In genomic region chrX:48555731-48556310, GRCh38 we compare ENCODE assay signal across 8 cellular contexts. TPM values are rescaled to one million over a fixed set of nuclear protein-coding genes. Genes with fewer than 3 reads are reported as not detected.
DNase-seq lines count a peak whose midpoint lies in the region; FAIRE-seq and TF ChIP-seq lines count a peak whose summit lies in the region.
"Not testable (repeated sequence)": the region's sequence is repeated elsewhere in the genome, so short reads cannot be mapped to it uniquely, and the experiment has no call there.

No MANE protein-coding gene starts in this region.

- H3K27me3 ChIP-seq in left ventricle myocardium inferior (ENCODE audit: low read depth); sigmoid colon: not testable (repeated sequence)

- not testable (repeated sequence) for H3K4me3 Mint-ChIP-seq in activated T-helper 1 cell treated with anti-CD3 and anti-CD28 coated beads, Interleukin-12 subunit alpha, Interleukin-12 subunit beta, Interleukin-2, Interleukin-4 antibody, amounts not matched to agents 30 ng/mL and 10 ng/mL and 1 ng/mL, durations not matched to agents 14 hours and 24 hours and 36 hours; endothelial cell (ENCODE audit: unreplicated experiment); nephron progenitor cell

- no CpG with 5 or more reads among the region's 9 CpGs for WGBS in mesodermal cell (ENCODE audit: insufficient coverage in 2 of 2), 2 experiments
- WGBS in sigmoid colon, 2 donors, result 91 to 98% methylated on average over 9 of the region's 9 CpGs

- TF ChIP-seq POLR2A in sigmoid colon (IDR thresholded peaks at IDR 0.05), result not testable (repeated sequence)

- not testable (repeated sequence) for H3K27me3 Mint-ChIP-seq in activated T-helper 1 cell treated with anti-CD3 and anti-CD28 coated beads, Interleukin-12 subunit alpha, Interleukin-12 subunit beta, Interleukin-2, Interleukin-4 antibody, amounts not matched to agents 30 ng/mL and 10 ng/mL and 1 ng/mL, durations not matched to agents 14 hours and 24 hours and 36 hours (ENCODE audit: insufficient read depth); endothelial cell (ENCODE audit: unreplicated experiment); nephron progenitor cell (ENCODE audit: low read depth, poor library complexity)

- intact Hi-C loops in activated T-helper 1 cell treated with anti-CD3 and anti-CD28 coated beads, Interleukin-12 subunit alpha, Interleukin-12 subunit beta, Interleukin-2, Interleukin-4 antibody, amounts not matched to agents 30 ng/mL and 10 ng/mL and 1 ng/mL, durations not matched to agents 14 hours and 24 hours and 36 hours (cut with micrococcal nuclease); left ventricle myocardium inferior (cut with micrococcal nuclease); sigmoid colon (cut with DNase I): not testable (repeated sequence)

- not testable (repeated sequence) for TF ChIP-seq CTCF in endothelial cell (IDR thresholded peaks at IDR 0.05; ENCODE audit: unreplicated experiment); left ventricle myocardium inferior (IDR thresholded peaks at IDR 0.05; ENCODE audit: borderline replicate concordance); nephron progenitor cell (IDR thresholded peaks at IDR 0.05); sigmoid colon (IDR thresholded peaks at IDR 0.05)

- not testable (repeated sequence) for H3K9me3 ChIP-seq in left ventricle myocardium inferior (replicated peaks); mesodermal cell (ENCODE audit: control insufficient read depth, low read length); sigmoid colon

- H3K27ac Mint-ChIP-seq in activated T-helper 1 cell treated with anti-CD3 and anti-CD28 coated beads, Interleukin-12 subunit alpha, Interleukin-12 subunit beta, Interleukin-2, Interleukin-4 antibody, amounts not matched to agents 30 ng/mL and 10 ng/mL and 1 ng/mL, durations not matched to agents 14 hours and 24 hours and 36 hours, result peak overlapping the region; percentile 61
- H3K27ac Mint-ChIP-seq in endothelial cell (ENCODE audit: unreplicated experiment) (peak overlapping the region; percentile 42), nephron progenitor cell (peak overlapping the region; percentile 81)

- not testable (repeated sequence) for H3K4me1 Mint-ChIP-seq in activated T-helper 1 cell treated with anti-CD3 and anti-CD28 coated beads, Interleukin-12 subunit alpha, Interleukin-12 subunit beta, Interleukin-2, Interleukin-4 antibody, amounts not matched to agents 30 ng/mL and 10 ng/mL and 1 ng/mL, durations not matched to agents 14 hours and 24 hours and 36 hours (ENCODE audit: low read depth); endothelial cell (ENCODE audit: unreplicated experiment); nephron progenitor cell

- H3K36me3 ChIP-seq in left ventricle myocardium inferior (peaks cover 20% of the 10 kb centered on the region), mesodermal cell (ENCODE audit: control insufficient read depth, insufficient read depth, low read length) (peaks cover 15% of the 10 kb centered on the region), sigmoid colon (peaks cover 0 to 30% (median 9%) of the 10 kb centered on the region in 4 donors)

- H3K4me1 ChIP-seq in left ventricle myocardium inferior, result peaks cover 11% of the 10 kb centered on the region
- H3K4me1 ChIP-seq in mesodermal cell (ENCODE audit: control insufficient read depth, insufficient read depth, low read length, poor library complexity, severe bottlenecking); sigmoid colon: not testable (repeated sequence)

- not testable (repeated sequence) for TF ChIP-seq EP300 in sigmoid colon (IDR thresholded peaks at IDR 0.05)

- not testable (repeated sequence) for DNase-seq in activated T-helper 1 cell treated with anti-CD3 and anti-CD28 coated beads, Interleukin-12 subunit alpha, Interleukin-12 subunit beta, Interleukin-2, Interleukin-4 antibody, amounts not matched to agents 30 ng/mL and 10 ng/mL and 1 ng/mL, durations not matched to agents 14 hours and 24 hours and 36 hours (ENCODE audit: low spot score); endothelial cell (ENCODE audit: low spot score); left ventricle myocardium inferior; nephron progenitor cell; urothelium cell line (ENCODE audit: low spot score)
- DNase-seq in amniotic epithelial cell (ENCODE audit: low read depth) (peak; percentile 60), sigmoid colon (peak; percentile 12)

- peaks cover 20% of the 10 kb centered on the region for H3K36me3 Mint-ChIP-seq in activated T-helper 1 cell treated with anti-CD3 and anti-CD28 coated beads, Interleukin-12 subunit alpha, Interleukin-12 subunit beta, Interleukin-2, Interleukin-4 antibody, amounts not matched to agents 30 ng/mL and 10 ng/mL and 1 ng/mL, durations not matched to agents 14 hours and 24 hours and 36 hours (ENCODE audit: low read depth)
- H3K36me3 Mint-ChIP-seq in endothelial cell (ENCODE audit: low read depth, unreplicated experiment), result not testable (repeated sequence)
- peaks cover 19% of the 10 kb centered on the region for H3K36me3 Mint-ChIP-seq in nephron progenitor cell (ENCODE audit: low read depth)

- H3K4me3 ChIP-seq in left ventricle myocardium inferior; mesodermal cell (ENCODE audit: extremely low read depth, insufficient read depth, low read length, poor library complexity, severe bottlenecking); sigmoid colon: not testable (repeated sequence)

- peak; percentile 42 for FAIRE-seq in urothelium cell line (lab: Jason Lieb, UNC)

- H3K27ac ChIP-seq in left ventricle myocardium inferior (replicated peaks) (peak overlapping the region; percentile 73), mesodermal cell (ENCODE audit: low read depth, low read length, severe bottlenecking) (peak overlapping the region; percentile 57)
- H3K27ac ChIP-seq in sigmoid colon, result not testable (repeated sequence)

- H3K9me3 Mint-ChIP-seq in activated T-helper 1 cell treated with anti-CD3 and anti-CD28 coated beads, Interleukin-12 subunit alpha, Interleukin-12 subunit beta, Interleukin-2, Interleukin-4 antibody, amounts not matched to agents 30 ng/mL and 10 ng/mL and 1 ng/mL, durations not matched to agents 14 hours and 24 hours and 36 hours; endothelial cell (ENCODE audit: unreplicated experiment): not testable (repeated sequence)
- H3K9me3 Mint-ChIP-seq in nephron progenitor cell, result peaks cover 44% of the 10 kb centered on the region

RNA-seq across cellular contexts. Expression of gene TBC1D25, which starts 16.3 kb away (rescaled TPM):
- 13.5 and 16.0 TPM in 2 replicates for total RNA-seq in activated T-helper 1 cell treated with anti-CD3 and anti-CD28 coated beads, Interleukin-12 subunit alpha, Interleukin-12 subunit beta, Interleukin-2, Interleukin-4 antibody, amounts not matched to agents 30 ng/mL and 10 ng/mL and 1 ng/mL, durations not matched to agents 14 hours and 24 hours and 36 hours
- total RNA-seq in endothelial cell (ENCODE audit: unreplicated experiment), result 12.5 TPM
- 14.5 TPM for total RNA-seq in left ventricle myocardium inferior
- 9.4 TPM for polyA plus RNA-seq in mesodermal cell (2013, experiment 1 of 2)
- 7.7 TPM for polyA plus RNA-seq in mesodermal cell (2013, experiment 2 of 2)
- total RNA-seq in sigmoid colon, result 10 to 100 TPM; 10.4 to 14.6 (median 11.9) TPM
- polyA plus RNA-seq in sigmoid colon, result 1 to 10 TPM; 5.8 to 9.6 (median 7.8) TPM

RNA-seq across cellular contexts. Expression of gene RBM3, which starts 18.5 kb away (rescaled TPM):
- 318 and 338 TPM in 2 replicates for total RNA-seq in activated T-helper 1 cell treated with anti-CD3 and anti-CD28 coated beads, Interleukin-12 subunit alpha, Interleukin-12 subunit beta, Interleukin-2, Interleukin-4 antibody, amounts not matched to agents 30 ng/mL and 10 ng/mL and 1 ng/mL, durations not matched to agents 14 hours and 24 hours and 36 hours
- 252 TPM for total RNA-seq in endothelial cell (ENCODE audit: unreplicated experiment)
- 121 TPM for total RNA-seq in left ventricle myocardium inferior
- polyA plus RNA-seq in mesodermal cell (2013, experiment 1 of 2), result 166 TPM
- polyA plus RNA-seq in mesodermal cell (2013, experiment 2 of 2), result 139 TPM
- 100 to 1,000 TPM in 3 of 4 donors, 10 to 100 TPM in 1; 83.9 to 209 (median 143) TPM for total RNA-seq in sigmoid colon
- 100 to 1,000 TPM; 105 to 217 (median 185) TPM for polyA plus RNA-seq in sigmoid colon

RNA-seq across cellular contexts. Expression of gene EBP, which starts 34.2 kb away (rescaled TPM):
- 164 and 178 TPM in 2 replicates for total RNA-seq in activated T-helper 1 cell treated with anti-CD3 and anti-CD28 coated beads, Interleukin-12 subunit alpha, Interleukin-12 subunit beta, Interleukin-2, Interleukin-4 antibody, amounts not matched to agents 30 ng/mL and 10 ng/mL and 1 ng/mL, durations not matched to agents 14 hours and 24 hours and 36 hours
- total RNA-seq in endothelial cell (ENCODE audit: unreplicated experiment), result 66.0 TPM
- 48.9 TPM for total RNA-seq in left ventricle myocardium inferior
- polyA plus RNA-seq in mesodermal cell (2013, experiment 1 of 2), result 157 TPM
- polyA plus RNA-seq in mesodermal cell (2013, experiment 2 of 2), result 126 TPM
- total RNA-seq in sigmoid colon, result 10 to 100 TPM; 14.3 to 25.3 (median 18.6) TPM
- 100 to 1,000 TPM in 1 of 3 donors, 10 to 100 TPM in 2; 47.4 to 310 (median 65.4) TPM for polyA plus RNA-seq in sigmoid colon

RNA-seq across cellular contexts. Expression of gene WDR13, which starts 41.5 kb away (rescaled TPM):
- 36.3 and 36.5 TPM in 2 replicates for total RNA-seq in activated T-helper 1 cell treated with anti-CD3 and anti-CD28 coated beads, Interleukin-12 subunit alpha, Interleukin-12 subunit beta, Interleukin-2, Interleukin-4 antibody, amounts not matched to agents 30 ng/mL and 10 ng/mL and 1 ng/mL, durations not matched to agents 14 hours and 24 hours and 36 hours
- 73.8 TPM for total RNA-seq in endothelial cell (ENCODE audit: unreplicated experiment)
- 137 TPM for total RNA-seq in left ventricle myocardium inferior
- polyA plus RNA-seq in mesodermal cell (2013, experiment 1 of 2), result 71.8 TPM
- polyA plus RNA-seq in mesodermal cell (2013, experiment 2 of 2), result 47.2 TPM
- 100 to 1,000 TPM in 3 of 4 donors, 10 to 100 TPM in 1; 99.9 to 132 (median 106) TPM for total RNA-seq in sigmoid colon
- 100 to 1,000 TPM in 2 of 3 donors, 10 to 100 TPM in 1; 98.1 to 106 (median 103) TPM for polyA plus RNA-seq in sigmoid colon

RNA-seq across cellular contexts. Expression of gene PORCN, which starts 47.0 kb away (rescaled TPM):
- 13.6 and 15.1 TPM in 2 replicates for total RNA-seq in activated T-helper 1 cell treated with anti-CD3 and anti-CD28 coated beads, Interleukin-12 subunit alpha, Interleukin-12 subunit beta, Interleukin-2, Interleukin-4 antibody, amounts not matched to agents 30 ng/mL and 10 ng/mL and 1 ng/mL, durations not matched to agents 14 hours and 24 hours and 36 hours
- total RNA-seq in endothelial cell (ENCODE audit: unreplicated experiment) (9.4 TPM), left ventricle myocardium inferior (13.6 TPM), sigmoid colon (10 to 100 TPM; 12.2 to 13.3 (median 12.9) TPM)
- polyA plus RNA-seq in mesodermal cell (2013, experiment 1 of 2), result 24.8 TPM
- 18.2 TPM for polyA plus RNA-seq in mesodermal cell (2013, experiment 2 of 2)
- polyA plus RNA-seq in sigmoid colon, result 1 to 10 TPM; 1.2 to 7.4 (median 3.2) TPM
